ENCODE assay signal across 26 cellular contexts in genomic region chr3:41258239-41258800, GRCh38.
"Had no signal": no experiment of that assay in that cellular context is flagged by ENCODE, and none has a peak within 500 bp of the region (broad histone marks: within the 10 kb centered on the region; RNA-seq: fewer than 3 reads in every experiment).

No MANE protein-coding gene starts in this region.

- H3K27me3 Mint-ChIP-seq: progenitor cell of endocrine pancreas; stimulated activated memory B cell treated with anti-CD40 and anti-IgM and Interleukin-4, amounts not matched to agents 10 μg/mL and 1 μg/mL and 100 μg/mL, for 72 hours; stimulated activated naive CD8-positive, alpha-beta T cell treated with anti-CD3 and anti-CD28 coated beads, Interleukin-15, Interleukin-2, amounts not matched to agents 100 ng/mL and 50 ng/mL, for 24 hours had no signal

- DNase-seq: cerebellar nuclear complex; colonic mucosa; dermis blood vessel endothelial cell; esophagus squamous epithelium; foreskin keratinocyte; head of caudate nucleus; hippocampal formation; islet precursor cell; left lung; mesenchymal stem cell; midbrain; occipital lobe; pancreas; right cardiac atrium; spleen; stimulated activated CD4-positive, alpha-beta T cell treated with anti-CD3 and anti-CD28 coated beads, Interleukin-15, amount 100 ng/mL, for 24 hours; stimulated activated CD4-positive, alpha-beta T cell treated with anti-CD3 and anti-CD28 coated beads, Interleukin-1b, Interleukin-23, amount 100 ng/mL, for 48 hours; stimulated activated CD4-positive, alpha-beta T cell treated with anti-CD3 and anti-CD28 coated beads, Interleukin-4, amount 100 ng/mL, for 24 hours; tibial artery; upper lobe of left lung; uterus had no signal

- H3K9me3 Mint-ChIP-seq: stimulated activated memory B cell treated with anti-CD40 and anti-IgM and Interleukin-4, amounts not matched to agents 10 μg/mL and 1 μg/mL and 100 μg/mL, for 72 hours had no signal

- ATAC-seq: left lung; pancreas; right cardiac atrium; stimulated activated memory B cell treated with anti-CD40 and anti-IgM and Interleukin-4, amounts not matched to agents 10 μg/mL and 1 μg/mL and 100 μg/mL, for 72 hours had no signal

- H3K4me1 ChIP-seq: colonic mucosa, esophagus squamous epithelium, left lung, pancreas, spleen, tibial artery, upper lobe of left lung, uterus had no signal

- H3K36me3 ChIP-seq: colonic mucosa, esophagus squamous epithelium, left lung, pancreas, spleen, tibial artery, upper lobe of left lung, uterus had no signal

- H3K4me1 Mint-ChIP-seq: nephron had no signal

- H3K9me3 ChIP-seq: colonic mucosa, esophagus squamous epithelium, left lung, pancreas, spleen, tibial artery, upper lobe of left lung, uterus had no signal

- H3K27ac ChIP-seq: colonic mucosa, esophagus squamous epithelium, foreskin keratinocyte, left lung, pancreas, spleen, tibial artery, upper lobe of left lung, uterus had no signal

- H3K27me3 ChIP-seq: colonic mucosa, esophagus squamous epithelium, foreskin keratinocyte, left lung, pancreas, spleen, tibial artery, upper lobe of left lung, uterus had no signal

- FAIRE-seq: pancreas had no signal

- H3K4me3 Mint-ChIP-seq: nephron; stimulated activated memory B cell treated with anti-CD40 and anti-IgM and Interleukin-4, amounts not matched to agents 10 μg/mL and 1 μg/mL and 100 μg/mL, for 72 hours; stimulated activated naive CD8-positive, alpha-beta T cell treated with anti-CD3 and anti-CD28 coated beads, Interleukin-15, Interleukin-2, amounts not matched to agents 100 ng/mL and 50 ng/mL, for 24 hours had no signal

- H3K4me3 ChIP-seq: colonic mucosa, esophagus squamous epithelium, left lung, lung, pancreas, spleen, tibial artery, upper lobe of left lung, uterus had no signal

- H3K27ac Mint-ChIP-seq: nephron; progenitor cell of endocrine pancreas; stimulated activated memory B cell treated with anti-CD40 and anti-IgM and Interleukin-4, amounts not matched to agents 10 μg/mL and 1 μg/mL and 100 μg/mL, for 72 hours; stimulated activated naive CD8-positive, alpha-beta T cell treated with anti-CD3 and anti-CD28 coated beads, Interleukin-15, Interleukin-2, amounts not matched to agents 100 ng/mL and 50 ng/mL, for 24 hours had no signal
